10 cellular contexts compared by ENCODE assay signal in the genomic region with DNA sequence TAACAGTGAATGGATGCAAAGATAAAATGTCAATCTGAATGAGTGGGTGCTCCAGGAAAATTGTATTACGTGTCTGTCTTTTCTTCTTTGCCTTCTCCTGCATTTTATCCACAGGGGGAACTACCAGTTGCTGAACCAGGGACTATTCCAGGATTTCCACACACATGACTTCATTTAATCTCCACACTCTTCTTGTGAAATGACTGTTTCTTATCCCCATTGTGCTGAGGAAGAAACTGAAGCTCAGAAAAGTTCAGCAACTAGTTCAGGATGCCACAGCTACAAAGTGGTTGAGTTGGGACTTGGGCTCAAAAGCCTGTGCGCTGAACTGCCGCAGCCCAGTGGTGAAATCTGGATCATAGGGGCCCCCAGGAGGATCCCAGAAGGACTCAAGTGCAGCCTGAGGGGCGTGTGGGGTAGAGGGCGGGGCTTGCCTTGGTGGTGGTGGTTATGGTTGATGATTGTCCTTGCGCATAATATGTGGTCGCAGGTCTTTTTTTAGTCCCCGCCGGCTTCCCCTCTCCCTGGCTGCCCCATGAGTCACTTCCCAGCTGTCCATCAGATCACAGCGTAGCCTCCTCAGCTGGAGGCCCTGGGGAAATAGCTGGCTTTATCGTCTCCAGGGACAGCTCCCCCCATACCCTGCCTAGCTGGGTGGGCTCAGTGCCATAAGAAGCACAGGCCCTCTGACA.
DNase-seq lines count a peak whose midpoint lies in the region; ATAC-seq and TF ChIP-seq lines count a peak whose summit lies in the region.
"Had no signal": no experiment of that assay in that cellular context is flagged by ENCODE, and none has a peak within 500 bp of the region (broad histone marks: within the 10 kb centered on the region; RNA-seq: fewer than 3 reads in every experiment).

No MANE protein-coding gene starts in this region.

- DNase-seq in Daoy (ENCODE audit: low read depth) (peak; percentile 90), KBM-7 (peak; percentile 87), lower lobe of right lung (no peak), NCI-H1105 (lab: John Stamatoyannopoulos, UW) (no peak), DMS79 treated with DMSO at 0.1 percent for 48 hours (lab: John Stamatoyannopoulos, UW) (no peak), Kasumi-1 (lab: John Stamatoyannopoulos, UW) (no peak)
- DNase-seq: hippocampal formation had no signal

- H3K27ac Mint-ChIP-seq in activated naive CD8-positive, alpha-beta T cell = peak overlapping the region; percentile 88

- no peak overlapping the region for H3K4me3 ChIP-seq in lower lobe of right lung
- H3K4me3 ChIP-seq: body of pancreas had no signal

- no peak overlapping the region for H3K4me3 Mint-ChIP-seq in activated naive CD8-positive, alpha-beta T cell

- in situ Hi-C loops in KBM-7 (cut with MboI; ENCODE audit: low pct_unique_long_range_greater_than_20kb, low sequenced_read_pairs) = no loop called here

- no peaks in the 10 kb centered on the region for H3K36me3 ChIP-seq in lower lobe of right lung

- H3K36me3 Mint-ChIP-seq in activated naive CD8-positive, alpha-beta T cell = peaks cover 9% of the 10 kb centered on the region

- TF ChIP-seq CTCF in lower lobe of right lung (IDR thresholded peaks at IDR 0.05) = no peak

- ATAC-seq in lower lobe of right lung = peak; percentile 12 to 47
- no peak for ATAC-seq in GM18502 (IDR thresholded peaks at IDR 0.05; ENCODE audit: poor library complexity, unreplicated experiment)
- ATAC-seq: body of pancreas had no signal

- H3K27ac ChIP-seq in lower lobe of right lung = no peak overlapping the region
- H3K27ac ChIP-seq: body of pancreas had no signal

- peaks cover 91% of the 10 kb centered on the region for H3K4me1 Mint-ChIP-seq in activated naive CD8-positive, alpha-beta T cell (ENCODE audit: low read depth)

- H3K4me1 ChIP-seq in lower lobe of right lung = peaks cover 5% of the 10 kb centered on the region
- H3K4me1 ChIP-seq: body of pancreas had no signal

- no peaks in the 10 kb centered on the region for H3K9me3 ChIP-seq in lower lobe of right lung
- H3K9me3 ChIP-seq: body of pancreas had no signal

- no peaks in the 10 kb centered on the region for H3K27me3 Mint-ChIP-seq in activated naive CD8-positive, alpha-beta T cell

- no peaks in the 10 kb centered on the region for H3K9me3 Mint-ChIP-seq in activated naive CD8-positive, alpha-beta T cell (ENCODE audit: low read depth)

- H3K27me3 ChIP-seq in lower lobe of right lung (ENCODE audit: low read depth) = peaks cover 20% of the 10 kb centered on the region
- H3K27me3 ChIP-seq: body of pancreas had no signal

- intact Hi-C loops in lower lobe of right lung (cut with DNase I) = no loop called here

Comparison
In these comparisons a context has a peak if more than half of its experiments do, and no peak if none do; other contexts are left out.
1. DNase-seq: peak in Daoy (single experiment) and KBM-7 (single experiment); none in lower lobe of right lung (single experiment), NCI-H1105 (single experiment), DMS79 treated with DMSO at 0.1 percent for 48 hours (single experiment) and Kasumi-1 (0 of 2).